ENCODE assay signal across 1 cellular context in genomic region chr19:33279430-33280350, GRCh38.
TF ChIP-seq lines count a peak whose summit lies in the region.

No MANE protein-coding gene starts in this region.

TF ChIP-seq in HepG2, 621 proteins besides CTCF, POLR2A, EP300 and RAD21 (continued from another document and continues in another):
- TF ChIP-seq, protein P1, sequence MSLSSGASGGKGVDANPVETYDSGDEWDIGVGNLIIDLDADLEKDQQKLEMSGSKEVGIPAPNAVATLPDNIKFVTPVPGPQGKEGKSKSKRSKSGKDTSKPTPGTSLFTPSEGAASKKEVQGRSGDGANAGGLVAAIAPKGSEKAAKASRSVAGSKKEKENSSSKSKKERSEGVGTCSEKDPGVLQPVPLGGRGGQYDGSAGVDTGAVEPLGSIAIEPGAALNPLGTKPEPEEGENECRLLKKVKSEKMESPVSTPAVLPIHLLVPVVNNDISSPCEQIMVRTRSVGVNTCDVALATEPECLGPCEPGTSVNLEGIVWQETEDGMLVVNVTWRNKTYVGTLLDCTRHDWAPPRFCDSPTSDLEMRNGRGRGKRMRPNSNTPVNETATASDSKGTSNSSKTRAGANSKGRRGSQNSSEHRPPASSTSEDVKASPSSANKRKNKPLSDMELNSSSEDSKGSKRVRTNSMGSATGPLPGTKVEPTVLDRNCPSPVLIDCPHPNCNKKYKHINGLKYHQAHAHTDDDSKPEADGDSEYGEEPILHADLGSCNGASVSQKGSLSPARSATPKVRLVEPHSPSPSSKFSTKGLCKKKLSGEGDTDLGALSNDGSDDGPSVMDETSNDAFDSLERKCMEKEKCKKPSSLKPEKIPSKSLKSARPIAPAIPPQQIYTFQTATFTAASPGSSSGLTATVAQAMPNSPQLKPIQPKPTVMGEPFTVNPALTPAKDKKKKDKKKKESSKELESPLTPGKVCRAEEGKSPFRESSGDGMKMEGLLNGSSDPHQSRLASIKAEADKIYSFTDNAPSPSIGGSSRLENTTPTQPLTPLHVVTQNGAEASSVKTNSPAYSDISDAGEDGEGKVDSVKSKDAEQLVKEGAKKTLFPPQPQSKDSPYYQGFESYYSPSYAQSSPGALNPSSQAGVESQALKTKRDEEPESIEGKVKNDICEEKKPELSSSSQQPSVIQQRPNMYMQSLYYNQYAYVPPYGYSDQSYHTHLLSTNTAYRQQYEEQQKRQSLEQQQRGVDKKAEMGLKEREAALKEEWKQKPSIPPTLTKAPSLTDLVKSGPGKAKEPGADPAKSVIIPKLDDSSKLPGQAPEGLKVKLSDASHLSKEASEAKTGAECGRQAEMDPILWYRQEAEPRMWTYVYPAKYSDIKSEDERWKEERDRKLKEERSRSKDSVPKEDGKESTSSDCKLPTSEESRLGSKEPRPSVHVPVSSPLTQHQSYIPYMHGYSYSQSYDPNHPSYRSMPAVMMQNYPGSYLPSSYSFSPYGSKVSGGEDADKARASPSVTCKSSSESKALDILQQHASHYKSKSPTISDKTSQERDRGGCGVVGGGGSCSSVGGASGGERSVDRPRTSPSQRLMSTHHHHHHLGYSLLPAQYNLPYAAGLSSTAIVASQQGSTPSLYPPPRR (CRISPR knock-in tag; IDR thresholded peaks at IDR 0.05; ENCODE audit: borderline replicate concordance), result peak; percentile 69; the same call in 1 of the 2 replicates
- TF ChIP-seq FUBP1 (CRISPR knock-in tag; IDR thresholded peaks at IDR 0.05; ENCODE audit: borderline replicate concordance), result no peak
- TF ChIP-seq ZNF460 (CRISPR knock-in tag; IDR thresholded peaks at IDR 0.05; ENCODE audit: borderline replicate concordance), result no peak
- no peak for TF ChIP-seq MIER2 (CRISPR knock-in tag; IDR thresholded peaks at IDR 0.05)
- TF ChIP-seq ZNF788 (CRISPR knock-in tag; IDR thresholded peaks at IDR 0.05; ENCODE audit: borderline replicate concordance), result no peak; the same call in 1 of the 2 replicates
- TF ChIP-seq EHMT2 (IDR thresholded peaks at IDR 0.05; ENCODE audit: borderline replicate concordance, low read depth, low read length), result no peak
- no peak for TF ChIP-seq ZNF383 (CRISPR knock-in tag; IDR thresholded peaks at IDR 0.05; ENCODE audit: borderline replicate concordance)
- no peak; the same call in 1 of the 2 replicates for TF ChIP-seq ZBTB43 (CRISPR knock-in tag; conservative IDR thresholded peaks at IDR 0.05)
- no peak for TF ChIP-seq KDM6A (CRISPR knock-in tag; IDR thresholded peaks at IDR 0.05; ENCODE audit: low read depth)
- TF ChIP-seq TRAFD1 (CRISPR knock-in tag; IDR thresholded peaks at IDR 0.05; ENCODE audit: borderline replicate concordance), result no peak
- TF ChIP-seq SSRP1 (CRISPR knock-in tag; IDR thresholded peaks at IDR 0.05), result peak; percentile 74; the same call in 1 of the 2 replicates
- no peak for TF ChIP-seq AGO2 (optimal IDR thresholded peaks at IDR 0.05; ENCODE audit: low read depth, low read length)
- TF ChIP-seq ZNF430 (CRISPR knock-in tag; IDR thresholded peaks at IDR 0.05), result peak; percentile 50; the same call in 1 of the 2 replicates
- TF ChIP-seq RBM22 (optimal IDR thresholded peaks at IDR 0.05; ENCODE audit: low read length), result no peak
- peak; percentile 24; the same call in 1 of the 2 replicates for TF ChIP-seq GMEB1 (CRISPR knock-in tag; IDR thresholded peaks at IDR 0.05; ENCODE audit: borderline replicate concordance)
- peak; percentile 36; the same call in 1 of the 2 replicates for TF ChIP-seq ZNF83 (CRISPR knock-in tag; IDR thresholded peaks at IDR 0.05; ENCODE audit: borderline replicate concordance)
- TF ChIP-seq FOXA3 (CRISPR knock-in tag; IDR thresholded peaks at IDR 0.05), result 0 out of 2 replicates have a peak, but pooled peaks have one; percentile 14
- no peak for TF ChIP-seq ZNF510 (CRISPR knock-in tag; IDR thresholded peaks at IDR 0.05; ENCODE audit: low read depth)
- TF ChIP-seq TAF1 (CRISPR knock-in tag; IDR thresholded peaks at IDR 0.05), result peak; percentile 53
- TF ChIP-seq ATF1 (CRISPR knock-in tag; IDR thresholded peaks at IDR 0.05), result no peak
- peak; percentile 57; the same call in 1 of the 2 replicates for TF ChIP-seq RBFOX2 (IDR thresholded peaks at IDR 0.05; ENCODE audit: low read depth, low read length)
- TF ChIP-seq BRCA1 (CRISPR knock-in tag; IDR thresholded peaks at IDR 0.05), result no peak
- TF ChIP-seq, protein P2, sequence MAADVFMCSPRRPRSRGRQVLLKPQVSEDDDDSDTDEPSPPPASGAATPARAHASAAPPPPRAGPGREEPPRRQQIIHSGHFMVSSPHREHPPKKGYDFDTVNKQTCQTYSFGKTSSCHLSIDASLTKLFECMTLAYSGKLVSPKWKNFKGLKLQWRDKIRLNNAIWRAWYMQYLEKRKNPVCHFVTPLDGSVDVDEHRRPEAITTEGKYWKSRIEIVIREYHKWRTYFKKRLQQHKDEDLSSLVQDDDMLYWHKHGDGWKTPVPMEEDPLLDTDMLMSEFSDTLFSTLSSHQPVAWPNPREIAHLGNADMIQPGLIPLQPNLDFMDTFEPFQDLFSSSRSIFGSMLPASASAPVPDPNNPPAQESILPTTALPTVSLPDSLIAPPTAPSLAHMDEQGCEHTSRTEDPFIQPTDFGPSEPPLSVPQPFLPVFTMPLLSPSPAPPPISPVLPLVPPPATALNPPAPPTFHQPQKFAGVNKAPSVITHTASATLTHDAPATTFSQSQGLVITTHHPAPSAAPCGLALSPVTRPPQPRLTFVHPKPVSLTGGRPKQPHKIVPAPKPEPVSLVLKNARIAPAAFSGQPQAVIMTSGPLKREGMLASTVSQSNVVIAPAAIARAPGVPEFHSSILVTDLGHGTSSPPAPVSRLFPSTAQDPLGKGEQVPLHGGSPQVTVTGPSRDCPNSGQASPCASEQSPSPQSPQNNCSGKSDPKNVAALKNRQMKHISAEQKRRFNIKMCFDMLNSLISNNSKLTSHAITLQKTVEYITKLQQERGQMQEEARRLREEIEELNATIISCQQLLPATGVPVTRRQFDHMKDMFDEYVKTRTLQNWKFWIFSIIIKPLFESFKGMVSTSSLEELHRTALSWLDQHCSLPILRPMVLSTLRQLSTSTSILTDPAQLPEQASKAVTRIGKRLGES (CRISPR knock-in tag; IDR thresholded peaks at IDR 0.05; ENCODE audit: borderline replicate concordance), result 0 out of 2 replicates have a peak, but pooled peaks have one; percentile 47
- no peak for TF ChIP-seq NBN (conservative IDR thresholded peaks at IDR 0.05)
- TF ChIP-seq PHF5A (CRISPR knock-in tag; IDR thresholded peaks at IDR 0.05; ENCODE audit: low read depth, unreplicated experiment), result peak; percentile 33
- TF ChIP-seq SNRNP70 (IDR thresholded peaks at IDR 0.05; ENCODE audit: low read depth, low read length), result no peak
- no peak for TF ChIP-seq ZNF761 (CRISPR knock-in tag; conservative IDR thresholded peaks at IDR 0.05)
- no peak for TF ChIP-seq MXD3 (CRISPR knock-in tag; IDR thresholded peaks at IDR 0.05)
- peak; percentile 54; the same call in 1 of the 2 replicates for TF ChIP-seq KDM2A (CRISPR knock-in tag; IDR thresholded peaks at IDR 0.05; ENCODE audit: borderline replicate concordance, low read depth)
- TF ChIP-seq MTA1 (CRISPR knock-in tag; IDR thresholded peaks at IDR 0.05; ENCODE audit: borderline replicate concordance), result peak; percentile 89
- TF ChIP-seq ZC3H13 (CRISPR knock-in tag; IDR thresholded peaks at IDR 0.05), result no peak
- no peak for TF ChIP-seq ZNF557 (CRISPR knock-in tag; IDR thresholded peaks at IDR 0.05)
- no peak for TF ChIP-seq ZNF121 (CRISPR knock-in tag; IDR thresholded peaks at IDR 0.05)
- no peak for TF ChIP-seq HNRNPUL1 (IDR thresholded peaks at IDR 0.05; ENCODE audit: low read depth, low read length)
- TF ChIP-seq, protein P3, sequence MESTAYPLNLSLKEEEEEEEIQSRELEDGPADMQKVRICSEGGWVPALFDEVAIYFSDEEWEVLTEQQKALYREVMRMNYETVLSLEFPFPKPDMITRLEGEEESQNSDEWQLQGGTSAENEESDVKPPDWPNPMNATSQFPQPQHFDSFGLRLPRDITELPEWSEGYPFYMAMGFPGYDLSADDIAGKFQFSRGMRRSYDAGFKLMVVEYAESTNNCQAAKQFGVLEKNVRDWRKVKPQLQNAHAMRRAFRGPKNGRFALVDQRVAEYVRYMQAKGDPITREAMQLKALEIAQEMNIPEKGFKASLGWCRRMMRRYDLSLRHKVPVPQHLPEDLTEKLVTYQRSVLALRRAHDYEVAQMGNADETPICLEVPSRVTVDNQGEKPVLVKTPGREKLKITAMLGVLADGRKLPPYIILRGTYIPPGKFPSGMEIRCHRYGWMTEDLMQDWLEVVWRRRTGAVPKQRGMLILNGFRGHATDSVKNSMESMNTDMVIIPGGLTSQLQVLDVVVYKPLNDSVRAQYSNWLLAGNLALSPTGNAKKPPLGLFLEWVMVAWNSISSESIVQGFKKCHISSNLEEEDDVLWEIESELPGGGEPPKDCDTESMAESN (CRISPR knock-in tag; conservative IDR thresholded peaks at IDR 0.05), result no peak
- no peak for TF ChIP-seq ZEB1 (IDR thresholded peaks at IDR 0.05; ENCODE audit: insufficient replicate concordance, low read depth)
- TF ChIP-seq ZNF670 (CRISPR knock-in tag; IDR thresholded peaks at IDR 0.05; ENCODE audit: borderline replicate concordance), result no peak
- TF ChIP-seq ZNF264 (CRISPR knock-in tag; IDR thresholded peaks at IDR 0.05), result no peak
- no peak for TF ChIP-seq GPN1 (CRISPR knock-in tag; IDR thresholded peaks at IDR 0.05; ENCODE audit: borderline replicate concordance)
- TF ChIP-seq ONECUT2 (CRISPR knock-in tag; IDR thresholded peaks at IDR 0.05), result no peak
- TF ChIP-seq ASH2L (IDR thresholded peaks at IDR 0.05; ENCODE audit: insufficient read length, low read depth, low read length), result no peak
- peak; percentile 39; the same call in 1 of the 2 replicates for TF ChIP-seq ZNF331 (CRISPR knock-in tag; IDR thresholded peaks at IDR 0.05)
- TF ChIP-seq MEIS2 (CRISPR knock-in tag; IDR thresholded peaks at IDR 0.05), result no peak; the same call in 1 of the 2 replicates
- TF ChIP-seq GABPB1 (CRISPR knock-in tag; IDR thresholded peaks at IDR 0.05), result peak; percentile 77
- peak; percentile 48; the same call in 1 of the 2 replicates for TF ChIP-seq ELF3 (CRISPR knock-in tag; IDR thresholded peaks at IDR 0.05)
- TF ChIP-seq ZNF563 (CRISPR knock-in tag; IDR thresholded peaks at IDR 0.05), result 0 out of 2 replicates have a peak, but pooled peaks have one; percentile 14
- TF ChIP-seq RARA (CRISPR knock-in tag; IDR thresholded peaks at IDR 0.05), result peak; percentile 55
- 0 out of 2 replicates have a peak, but pooled peaks have one; percentile 60 for TF ChIP-seq ZNF776 (CRISPR knock-in tag; IDR thresholded peaks at IDR 0.05)
- 0 out of 2 replicates have a peak, but pooled peaks have one; percentile 22 for TF ChIP-seq TFDP2 (CRISPR knock-in tag; IDR thresholded peaks at IDR 0.05)
